Comparison of ENCODE assay signal across 26 cellular contexts in the genomic region with DNA sequence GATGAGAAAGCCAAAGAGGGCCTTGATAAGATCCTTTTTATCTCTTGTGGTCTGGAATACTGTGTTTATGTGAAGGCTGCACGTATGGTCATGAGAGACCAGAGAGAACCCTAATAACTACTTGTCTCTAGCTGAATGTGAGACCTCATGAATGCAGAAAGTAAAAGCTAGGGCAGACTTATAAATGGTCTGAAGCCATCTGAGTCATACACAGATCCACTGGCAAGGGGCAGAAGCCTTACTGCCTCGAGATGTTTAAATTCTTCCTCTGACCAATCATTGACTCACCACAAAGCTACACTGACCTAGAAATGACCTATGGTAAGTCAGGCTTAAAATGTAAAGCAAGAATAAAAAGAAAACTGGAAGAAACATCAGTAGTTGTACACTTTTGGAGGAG. TPM values are rescaled to one million over a fixed set of nuclear protein-coding genes. Genes with fewer than 3 reads are reported as not detected.
DNase-seq lines count a peak whose midpoint lies in the region; ATAC-seq and TF ChIP-seq lines count a peak whose summit lies in the region.
"Had no signal": no experiment of that assay in that cellular context is flagged by ENCODE, and none has a peak within 500 bp of the region (broad histone marks: within the 10 kb centered on the region; RNA-seq: fewer than 3 reads in every experiment).

No MANE protein-coding gene starts in this region.

- H2AFZ ChIP-seq in mammary epithelial cell (ENCODE audit: low read depth, low read length), result no peak overlapping the region
- H2AFZ ChIP-seq: neural progenitor cell had no signal

- no peak overlapping the region for H3K4me3 Mint-ChIP-seq in MCF 10A (ENCODE audit: unreplicated experiment)
- H3K4me3 Mint-ChIP-seq: activated B cell treated with CpG ODN at 0.5 μM for 24 hours; activated CD4-positive, alpha-beta memory T cell treated with anti-CD3 and anti-CD28 coated beads for 36 hours; central memory CD8-positive, alpha-beta T cell; neural progenitor cell had no signal

- no peak for TF ChIP-seq CTCF in mammary epithelial cell (conservative IDR thresholded peaks at IDR 0.05 in 1 of 2, IDR thresholded peaks at IDR 0.05 in 1 of 2; ENCODE audit: extremely low read depth in 1 of 2, insufficient read depth in 1 of 2, low read depth in 1 of 2, low read length in 2 of 2)
- no peak for TF ChIP-seq CTCF in MCF 10A (IDR thresholded peaks at IDR 0.05; ENCODE audit: unreplicated experiment)
- TF ChIP-seq CTCF in fibroblast of mammary gland (conservative IDR thresholded peaks at IDR 0.05; ENCODE audit: control insufficient read depth, insufficient read depth, low read depth, low read length), result no peak

- H3K79me2 ChIP-seq in mammary epithelial cell (ENCODE audit: insufficient read depth, low read length), result no peaks in the 10 kb centered on the region

- H3K9ac ChIP-seq in mammary epithelial cell (ENCODE audit: insufficient read depth, low read length), result no peak overlapping the region
- H3K9ac ChIP-seq: neural progenitor cell had no signal

- no peaks in the 10 kb centered on the region for H3K27me3 ChIP-seq in mammary epithelial cell (ENCODE audit: insufficient read depth, low read length)
- H3K27me3 ChIP-seq: heart left ventricle, neural progenitor cell, transverse colon had no signal

- H3K4me1 Mint-ChIP-seq in MCF 10A (ENCODE audit: insufficient read depth, unreplicated experiment), result no peaks in the 10 kb centered on the region
- H3K4me1 Mint-ChIP-seq: activated B cell treated with CpG ODN at 0.5 μM for 24 hours, neural progenitor cell had no signal

- no peak for ATAC-seq in HG02840 (IDR thresholded peaks at IDR 0.05; ENCODE audit: low FRiP score, unreplicated experiment)
- ATAC-seq in HG03571 (IDR thresholded peaks at IDR 0.05; ENCODE audit: unreplicated experiment), result no peak
- no peak for ATAC-seq in GM19328 (IDR thresholded peaks at IDR 0.05; ENCODE audit: unreplicated experiment)
- ATAC-seq: heart left ventricle, left ventricle myocardium superior had no signal

- no peaks in the 10 kb centered on the region for H3K27me3 Mint-ChIP-seq in MCF 10A (ENCODE audit: insufficient read depth, unreplicated experiment)
- H3K27me3 Mint-ChIP-seq: activated CD4-positive, alpha-beta memory T cell treated with anti-CD3 and anti-CD28 coated beads for 36 hours had no signal

- no peak overlapping the region for H3K27ac Mint-ChIP-seq in MCF 10A (ENCODE audit: low read depth, unreplicated experiment)
- H3K27ac Mint-ChIP-seq: activated B cell treated with CpG ODN at 0.5 μM for 24 hours; activated CD4-positive, alpha-beta memory T cell treated with anti-CD3 and anti-CD28 coated beads for 36 hours; neural progenitor cell had no signal

- no peaks in the 10 kb centered on the region for H3K36me3 Mint-ChIP-seq in MCF 10A (ENCODE audit: insufficient read depth, unreplicated experiment)
- H3K36me3 Mint-ChIP-seq: neural progenitor cell had no signal

- no peak overlapping the region for H3K4me2 ChIP-seq in mammary epithelial cell (ENCODE audit: insufficient read depth, low read depth, low read length)
- H3K4me2 ChIP-seq: neural progenitor cell had no signal

- BruUV-seq in mammary epithelial cell (replicated peaks; lab: Mats Ljungman, UMichigan) (no TSS peak), MCF 10A (replicated peaks; lab: Mats Ljungman, UMichigan) (no TSS peak)

- intact Hi-C loops in mammary epithelial cell (cut with micrococcal nuclease), result no loop called here
- intact Hi-C loops in MCF 10A (cut with micrococcal nuclease), result no loop called here

- peaks cover 4% of the 10 kb centered on the region for H3K9me3 ChIP-seq in mammary epithelial cell (replicated peaks; ENCODE audit: insufficient read depth, low read length)

- H3K4me3 ChIP-seq in mammary epithelial cell (replicated peaks in 1 of 3; ENCODE audit: insufficient read depth in 1 of 3, low read depth in 2 of 3, low read length in 3 of 3) (no peak overlapping the region), fibroblast of mammary gland (ENCODE audit: control insufficient read depth, low read depth, low read length) (no peak overlapping the region)
- H3K4me3 ChIP-seq: heart left ventricle, neural progenitor cell, spleen, stomach, transverse colon had no signal

- 11% methylated on average over 2 of the region's 2 CpGs for WGBS in mammary epithelial cell (ENCODE audit: low coverage, missing lambda C conversion rate)

- no peak overlapping the region for H3K27ac ChIP-seq in mammary epithelial cell (ENCODE audit: insufficient read depth, low read depth, low read length)
- H3K27ac ChIP-seq: 22Rv1, C4-2B, heart left ventricle, neural progenitor cell, spleen, stomach, transverse colon had no signal

- in situ Hi-C loops in mammary epithelial cell (cut with MboI; ENCODE audit: low sequenced_read_pairs in 2 of 2), result no loop called here

- CTCF ChIA-PET in mammary epithelial cell (lab: Charles Lee; ENCODE audit: low non-redundant PET) (no interaction called here), MCF 10A (lab: Yijun Ruan, JAX) (no interaction called here)

- peak; percentile 28 for DNase-seq in mammary epithelial cell
- DNase-seq in MCF 10A (ENCODE audit: unreplicated experiment), result no peak
- DNase-seq in T1000 (lab: John Stamatoyannopoulos, UW), result peak; percentile 7
- DNase-seq in fibroblast of mammary gland (ENCODE audit: low read depth), result peak; percentile 51
- no peak for DNase-seq in activated naive CD4-positive, alpha-beta T cell treated with anti-CD3 and anti-CD28 coated beads, Interleukin-2, amount 50 U/mL, for 16 hours
- DNase-seq: activated B cell treated with CpG ODN at 0.5 μM for 24 hours; activated CD4-positive, alpha-beta memory T cell treated with anti-CD3 and anti-CD28 coated beads for 36 hours; activated naive CD4-positive, alpha-beta T cell; heart left ventricle; left ventricle myocardium superior; NCI-H1092; NCI-H1930; NCI-H345; spleen; stimulated activated CD4-positive, alpha-beta T cell treated with anti-CD3 and anti-CD28 coated beads, Interleukin-4, amount 100 ng/mL, for 24 hours; stomach; transverse colon had no signal

- no peaks in the 10 kb centered on the region for H4K20me1 ChIP-seq in mammary epithelial cell (ENCODE audit: insufficient read depth, low read length)

- H3K36me3 ChIP-seq in mammary epithelial cell (ENCODE audit: insufficient read depth, low read length), result no peaks in the 10 kb centered on the region
- H3K36me3 ChIP-seq: heart left ventricle, neural progenitor cell, spleen, stomach, transverse colon had no signal

- POLR2A ChIA-PET in MCF 10A (lab: Yijun Ruan, JAX), result no interaction called here

- H3K9me3 Mint-ChIP-seq in MCF 10A (ENCODE audit: unreplicated experiment), result peaks cover 21% of the 10 kb centered on the region

- no peaks in the 10 kb centered on the region for H3K4me1 ChIP-seq in mammary epithelial cell (ENCODE audit: insufficient read depth, low read length)
- H3K4me1 ChIP-seq: heart left ventricle, neural progenitor cell, spleen, stomach, transverse colon had no signal

- dilution Hi-C loops in mammary epithelial cell (cut with HindIII; ENCODE audit: low sequenced_read_pairs), result no loop called here

RNA-seq across cellular contexts. Expression of a gene that starts 22.7 kb away (rescaled TPM):
- total RNA-seq in mammary epithelial cell, result not detected
- not detected for polyA plus RNA-seq in mammary epithelial cell
- not detected for polyA minus RNA-seq in mammary epithelial cell
- total RNA-seq in MCF 10A (2022), result not detected in 2 replicates
- total RNA-seq: activated B cell treated with CpG ODN at 0.5 μM for 24 hours; activated CD4-positive, alpha-beta memory T cell treated with anti-CD3 and anti-CD28 coated beads for 36 hours; heart left ventricle; left ventricle myocardium superior; mononuclear cell; spleen; stomach; transverse colon had no signal
- polyA plus RNA-seq: esophagus, heart left ventricle, spleen, stomach had no signal

RNA-seq across cellular contexts. Expression of a gene that starts 51.0 kb away (rescaled TPM):
- total RNA-seq in mammary epithelial cell, result not detected
- not detected for polyA plus RNA-seq in mammary epithelial cell
- polyA minus RNA-seq in mammary epithelial cell, result not detected
- total RNA-seq in MCF 10A (2022), result not detected in 2 replicates
- total RNA-seq: activated B cell treated with CpG ODN at 0.5 μM for 24 hours; activated CD4-positive, alpha-beta memory T cell treated with anti-CD3 and anti-CD28 coated beads for 36 hours; heart left ventricle; left ventricle myocardium superior; mononuclear cell; spleen; stomach; transverse colon had no signal
- polyA plus RNA-seq: esophagus, heart left ventricle, spleen, stomach had no signal

Comparison
In these comparisons a context has a peak if more than half of its experiments do, and no peak if none do; other contexts are left out.
1. DNase-seq: peak in mammary epithelial cell (single experiment), T1000 (single experiment) and fibroblast of mammary gland (single experiment); none in MCF 10A (single experiment) and activated naive CD4-positive, alpha-beta T cell treated with anti-CD3 and anti-CD28 coated beads, Interleukin-2, amount 50 U/mL, for 16 hours (single experiment).